Comparison of ENCODE assay signal across 8 cellular contexts in genomic region chr3:101561630-101562328, GRCh38. TPM values are rescaled to one million over a fixed set of nuclear protein-coding genes. Genes with fewer than 3 reads are reported as not detected.
DNase-seq lines count a peak whose midpoint lies in the region; ATAC-seq and TF ChIP-seq lines count a peak whose summit lies in the region.

TRMT10C (plus strand) TSS chr3:101561868; CDS start chr3:101564782, 2,914 bp downstream.

- peak; percentile 93 for DNase-seq in AML-193 (lab: John Stamatoyannopoulos, UW)
- peak; percentile 88 to 94 for DNase-seq in NCI-H524 (lab: John Stamatoyannopoulos, UW)
- peak; percentile 96 for DNase-seq in activated CD4-positive, alpha-beta T cell treated with anti-CD3 and anti-CD28 coated beads for 36 hours
- DNase-seq in choroid plexus epithelial cell (ENCODE audit: low read depth) = peak; percentile 95
- DNase-seq in kidney glomerular epithelial cell (lab: John Stamatoyannopoulos, UW) = peak; percentile 86
- peak; percentile 67 to 80 for DNase-seq in stimulated activated CD4-positive, alpha-beta T cell treated with anti-CD3 and anti-CD28 coated beads, Interleukin-1b, Interleukin-23, amount 100 ng/mL, for 1 hour (ENCODE audit: low read depth in 2 of 2)

- H3K4me3 Mint-ChIP-seq in activated CD4-positive, alpha-beta T cell treated with anti-CD3 and anti-CD28 coated beads for 36 hours = peak within 1 kb of the TSS; percentile 93

- peak within 1 kb of the TSS; percentile 96 for H3K27ac Mint-ChIP-seq in activated CD4-positive, alpha-beta T cell treated with anti-CD3 and anti-CD28 coated beads for 36 hours

- POLR2A ChIA-PET in activated CD4-positive, alpha-beta T cell treated with anti-CD3 and anti-CD28 coated beads for 36 hours (lab: Charles Lee) = interaction anchor here (0.5 to 2.9 kb wide), 7 partner anchors 10 to 83 kb away, joined by 3 to 22 read pairs (median 4); partner anchors contain the start of genes PCNP and SENP7

- H3K9me3 Mint-ChIP-seq in activated CD4-positive, alpha-beta T cell treated with anti-CD3 and anti-CD28 coated beads for 36 hours (ENCODE audit: low read depth) = no peaks in the 10 kb centered on the region

- peaks cover 44% of the 10 kb centered on the region for H3K36me3 Mint-ChIP-seq in activated CD4-positive, alpha-beta T cell treated with anti-CD3 and anti-CD28 coated beads for 36 hours (ENCODE audit: low read depth)

- CTCF ChIA-PET in activated CD4-positive, alpha-beta T cell treated with anti-CD3 and anti-CD28 coated beads for 36 hours (lab: Charles Lee) = interaction anchor here (0.6 to 1.4 kb wide), 11 partner anchors 9 to 1268 kb away, joined by 3 to 5 read pairs (median 3); partner anchors contain the start of genes PCNP and ZBTB11

- peaks cover 4% of the 10 kb centered on the region for H3K27me3 Mint-ChIP-seq in activated CD4-positive, alpha-beta T cell treated with anti-CD3 and anti-CD28 coated beads for 36 hours

- TF ChIP-seq CTCF in choroid plexus epithelial cell (conservative IDR thresholded peaks at IDR 0.05; ENCODE audit: low read depth, low read length) = no peak

- intact Hi-C loops in activated CD4-positive, alpha-beta T cell treated with anti-CD3 and anti-CD28 coated beads for 36 hours (cut with DNase I, micrococcal nuclease) = loop anchor here (1.0 to 5.0 kb wide), 7 partner anchors 13 to 179 kb away; partner anchors contain the start of genes PCNP (in 2 of the 2), RPL24 (in 1 of the 2), SENP7 (in 1 of the 2) and ZBTB11 (in 1 of the 2)

- peak; percentile 100 for ATAC-seq in HG03432 (IDR thresholded peaks at IDR 0.05; ENCODE audit: unreplicated experiment)
- peak; percentile 98 for ATAC-seq in activated CD4-positive, alpha-beta T cell treated with anti-CD3 and anti-CD28 coated beads for 36 hours

- H3K4me3 ChIP-seq in choroid plexus epithelial cell (ENCODE audit: low read depth, low read length) = peak within 1 kb of the TSS; percentile 95

- H3K4me1 Mint-ChIP-seq in activated CD4-positive, alpha-beta T cell treated with anti-CD3 and anti-CD28 coated beads for 36 hours = peaks cover 42% of the 10 kb centered on the region

- TF ChIP-seq POLR2A in GM19099 (IDR thresholded peaks at IDR 0.05; ENCODE audit: extremely low read depth, insufficient read length, low read depth) = peak; percentile 93

RNA-seq across cellular contexts. Expression of gene TRMT10C, which starts in this region (rescaled TPM):
- 10 to 100 TPM; 54.3 to 55.4 TPM for total RNA-seq in activated CD4-positive, alpha-beta T cell treated with anti-CD3 and anti-CD28 coated beads for 36 hours

Comparison
In these comparisons a context has a peak if more than half of its experiments do, and no peak if none do; other contexts are left out.
1. Peak in every context shown above with its lines: DNase-seq, ATAC-seq and H3K4me3 ChIP-seq.